Comparison of ENCODE assay signal across 11 cellular contexts in the genomic region with DNA sequence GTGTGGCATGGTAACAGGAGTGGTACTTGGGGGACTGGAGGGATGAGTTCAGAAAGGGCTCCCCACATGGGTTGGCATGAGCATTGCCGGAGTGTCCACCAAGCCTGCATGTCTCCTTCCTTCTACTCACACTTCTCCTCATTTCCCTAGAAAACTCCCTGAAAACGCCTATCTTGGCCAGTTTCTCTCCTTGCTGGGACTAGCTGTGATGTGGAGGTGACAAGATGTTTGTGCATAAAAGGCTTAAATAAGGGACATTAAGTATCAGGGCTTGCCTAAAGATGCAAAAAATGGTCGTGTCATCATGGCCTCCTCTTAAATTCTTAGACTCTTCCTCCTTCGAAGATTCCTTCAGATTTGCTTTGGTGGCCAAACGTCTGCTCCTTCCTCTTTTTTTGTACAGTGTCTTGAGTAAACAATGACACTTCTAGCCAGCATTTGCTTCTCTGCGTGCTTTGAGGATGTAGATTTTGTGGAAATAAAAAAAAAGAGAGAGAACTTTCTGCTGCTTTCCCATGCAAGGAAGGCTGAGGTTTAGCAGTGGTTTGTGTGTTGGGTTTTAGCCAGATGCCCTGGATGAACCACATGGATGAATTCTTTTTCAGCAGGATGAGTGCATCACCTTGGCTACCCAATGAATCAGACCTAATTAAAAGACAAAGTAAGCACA.
DNase-seq lines count a peak whose midpoint lies in the region; ATAC-seq and TF ChIP-seq lines count a peak whose summit lies in the region.
"Had no signal": no experiment of that assay in that cellular context is flagged by ENCODE, and none has a peak within 500 bp of the region (broad histone marks: within the 10 kb centered on the region; RNA-seq: fewer than 3 reads in every experiment).

No MANE protein-coding gene starts in this region.

- H3K27me3 ChIP-seq in right cardiac atrium (ENCODE audit: control insufficient read depth, insufficient read depth) (no peaks in the 10 kb centered on the region), upper lobe of right lung (no peaks in the 10 kb centered on the region)

- no peaks in the 10 kb centered on the region for H3K36me3 ChIP-seq in upper lobe of right lung
- H3K36me3 ChIP-seq: prostate gland had no signal

- DNase-seq in Right ventricle myocardium superior (no peak), right cardiac atrium (no peak), SKM-1 (lab: John Stamatoyannopoulos, UW; ENCODE audit: unreplicated experiment) (peak; percentile 97), left ventricle myocardium superior (no peak), upper lobe of right lung (no peak)
- DNase-seq: activated CD8-positive, alpha-beta T cell treated with anti-CD3 and anti-CD28 coated beads for 36 hours; CD8-positive, alpha-beta memory T cell had no signal

- H3K4me1 ChIP-seq in right cardiac atrium (ENCODE audit: control insufficient read depth, insufficient read depth, low read length) (no peaks in the 10 kb centered on the region), upper lobe of right lung (peaks cover 27% of the 10 kb centered on the region)
- H3K4me1 ChIP-seq: prostate gland had no signal

- peak; percentile 61 for ATAC-seq in Right ventricle myocardium superior (ENCODE audit: poor library complexity)
- no peak for ATAC-seq in right cardiac atrium
- ATAC-seq in left ventricle myocardium superior = peak; percentile 38
- ATAC-seq in upper lobe of right lung = peak; percentile 69
- ATAC-seq in HG03520 (IDR thresholded peaks at IDR 0.05; ENCODE audit: unreplicated experiment) = no peak
- ATAC-seq in HG02798 (IDR thresholded peaks at IDR 0.05; ENCODE audit: poor library complexity, unreplicated experiment) = no peak
- no peak for ATAC-seq in GM18502 (IDR thresholded peaks at IDR 0.05; ENCODE audit: poor library complexity, unreplicated experiment)

- 62% methylated on average over 6 of the region's 6 CpGs for WGBS in right cardiac atrium

- H3K4me3 ChIP-seq in right cardiac atrium (ENCODE audit: low read length) (no peak overlapping the region), upper lobe of right lung (no peak overlapping the region)
- H3K4me3 ChIP-seq: prostate gland had no signal

- intact Hi-C loops in Right ventricle myocardium superior (cut with DNase I) (loop anchor here (10.0 kb wide), 1 partner anchor 354 kb away; no protein-coding TSS in a partner anchor), right cardiac atrium (cut with DNase I) (loop anchor here in 1 of 4 donors (10.0 kb wide), 1 partner anchor 124 kb away; no protein-coding TSS in a partner anchor), left ventricle myocardium superior (cut with micrococcal nuclease) (no loop called here), upper lobe of right lung (cut with DNase I) (no loop called here)

- H3K27ac ChIP-seq in right cardiac atrium (ENCODE audit: low read length) (no peak overlapping the region), upper lobe of right lung (peak overlapping the region; percentile 21)
- H3K27ac ChIP-seq: prostate gland had no signal

- H3K9me3 ChIP-seq in right cardiac atrium (ENCODE audit: control insufficient read depth, low read length) (no peaks in the 10 kb centered on the region), upper lobe of right lung (no peaks in the 10 kb centered on the region)
- H3K9me3 ChIP-seq: prostate gland had no signal

- no peak for TF ChIP-seq CTCF in upper lobe of right lung (IDR thresholded peaks at IDR 0.05)

Comparison
In these comparisons a context has a peak if more than half of its experiments do, and no peak if none do; other contexts are left out.
1. ATAC-seq: peak in Right ventricle myocardium superior (single experiment), left ventricle myocardium superior (single experiment) and upper lobe of right lung (single experiment); none in right cardiac atrium (0 of 2), HG03520 (single experiment), HG02798 (single experiment) and GM18502 (single experiment).